Comparison of ENCODE assay signal across 9 cellular contexts in genomic region chr6:109091314-109092009, GRCh38. TPM values are rescaled to one million over a fixed set of nuclear protein-coding genes. Genes with fewer than 3 reads are reported as not detected.
DNase-seq lines count a peak whose midpoint lies in the region; ATAC-seq and TF ChIP-seq lines count a peak whose summit lies in the region.
"Had no signal": no experiment of that assay in that cellular context is flagged by ENCODE, and none has a peak within 500 bp of the region (broad histone marks: within the 10 kb centered on the region; RNA-seq: fewer than 3 reads in every experiment).

No MANE protein-coding gene starts in this region.

- peak overlapping the region; percentile 56 to 90 (median 64) for H3K4me3 Mint-ChIP-seq in T-cell

- H2AFZ ChIP-seq in SK-N-SH (ENCODE audit: low read depth): no peak overlapping the region

- H3K9me2 ChIP-seq in SK-N-SH: no peaks in the 10 kb centered on the region

- no peaks in the 10 kb centered on the region for H3K9me3 Mint-ChIP-seq in T-cell

- intact Hi-C loops in gastrocnemius medialis (cut with DNase I; ENCODE audit: low total_unique reads): loop anchor here (5.0 to 10.0 kb wide), 5 partner anchors 221 to 1417 kb away; partner anchors contain the start of genes OSTM1 and SNX3

- CTCF ChIA-PET in SK-N-SH (lab: Yijun Ruan, JAX) (interaction anchor here (0.8 to 2.0 kb wide), 2 partner anchors 18 to 279 kb away, joined by 3 to 10 read pairs; no protein-coding TSS in a partner anchor), T-cell (lab: Charles Lee) (interaction anchor here (0.5 to 3.7 kb wide), 2 partner anchors 10 to 550 kb away, joined by 8 to 12 read pairs; no protein-coding TSS in a partner anchor)

- no peaks in the 10 kb centered on the region for H3K27me3 Mint-ChIP-seq in T-cell

- H3K36me3 ChIP-seq in SK-N-SH (replicated peaks in 1 of 2; ENCODE audit: control insufficient read depth in 1 of 2, insufficient read depth in 2 of 2, low read length in 1 of 2) (peaks cover 0 to 4% of the 10 kb centered on the region in 2 experiments), gastrocnemius medialis (peaks cover 0 to 5% of the 10 kb centered on the region in 2 donors)

- H3K27ac Mint-ChIP-seq in T-cell: no peak overlapping the region

- no peak for TF ChIP-seq RAD21 in SK-N-SH (IDR thresholded peaks at IDR 0.05; ENCODE audit: low read length)

- H3K4me2 ChIP-seq in SK-N-SH: peak overlapping the region; percentile 82

- H3K4me3 ChIP-seq in SK-N-SH (ENCODE audit: low read depth in 2 of 2, low read length in 1 of 2): peak overlapping the region in 1 of 2 experiments; percentile 96; a peak in 2 of 4 replicates
- peak overlapping the region; percentile 67 to 90 (median 82) for H3K4me3 ChIP-seq in gastrocnemius medialis

- H3F3A ChIP-seq in SK-N-SH (replicated peaks; ENCODE audit: insufficient read depth): peaks cover 5% of the 10 kb centered on the region

- H3K27me3 ChIP-seq in SK-N-SH (ENCODE audit: insufficient read depth) (no peaks in the 10 kb centered on the region), gastrocnemius medialis (no peaks in the 10 kb centered on the region)

- peak in 1 of 2 donors; percentile 17 for TF ChIP-seq POLR2A in gastrocnemius medialis (IDR thresholded peaks at IDR 0.05)

- in situ Hi-C loops in gastrocnemius medialis (cut with MboI; ENCODE audit: low sequenced_read_pairs in 4 of 4): loop anchor here in 2 of 4 donors (10.0 to 25.0 kb wide), 2 partner anchors 293 to 429 kb away; partner anchors contain the start of gene CD164 (in 2 of the 2)

- no peaks in the 10 kb centered on the region for H3K36me3 Mint-ChIP-seq in T-cell

- H4K20me1 ChIP-seq in SK-N-SH (ENCODE audit: insufficient read depth): peaks cover 14% of the 10 kb centered on the region; the same call in 1 of the 2 replicates

- H3K27ac ChIP-seq in SK-N-SH (ENCODE audit: low read depth in 2 of 2, low read length in 1 of 2) (no peak overlapping the region), gastrocnemius medialis (peak overlapping the region; percentile 93 to 98 (median 96))

- H3K9me3 ChIP-seq in SK-N-SH: no peaks in the 10 kb centered on the region
- no peaks in the 10 kb centered on the region for H3K9me3 ChIP-seq in gastrocnemius medialis

- TF ChIP-seq CTCF in SK-N-SH (IDR thresholded peaks at IDR 0.05) (no peak), gastrocnemius medialis (IDR thresholded peaks at IDR 0.05 in 4 of 5, conservative IDR thresholded peaks at IDR 0.05 in 1 of 5) (no peak)

- 94% methylated on average over 5 of the region's 5 CpGs for WGBS in SK-N-SH (ENCODE audit: low lambda C conversion rate)

- ATAC-seq in SK-N-SH treated with all-trans-retinoic acid at 6 μM for 48 hours (no peak), T-cell (replicated peaks in 1 of 4) (no peak), gastrocnemius medialis (peak; percentile 51 to 53), HG03139 (IDR thresholded peaks at IDR 0.05; ENCODE audit: unreplicated experiment) (no peak), GM21723 (IDR thresholded peaks at IDR 0.05; ENCODE audit: unreplicated experiment) (no peak)

- DNase-seq in SK-N-SH: no peak
- DNase-seq in T-cell: no peak
- DNase-seq in fibroblast of peridontal ligament (ENCODE audit: extremely low read depth): peak; percentile 15
- peak; percentile 85 to 86 for DNase-seq in gastrocnemius medialis
- DNase-seq in MV-4-11 (lab: John Stamatoyannopoulos, UW): no peak
- DNase-seq: IMR-90 had no signal

- peaks cover 56 to 67% (median 65%) of the 10 kb centered on the region in 3 donors for H3K4me1 Mint-ChIP-seq in T-cell

- no peak overlapping the region for H3K9ac ChIP-seq in SK-N-SH

- no peak for TF ChIP-seq EP300 in SK-N-SH (IDR thresholded peaks at IDR 0.05; ENCODE audit: borderline replicate concordance in 1 of 2, low read depth in 1 of 2, low read length in 1 of 2)

- peaks cover 5 to 29% of the 10 kb centered on the region in 2 experiments; a peak in 2 of 4 replicates for H3K4me1 ChIP-seq in SK-N-SH (ENCODE audit: control insufficient read depth in 1 of 2, insufficient read depth in 2 of 2, low read depth in 1 of 2, low read length in 1 of 2)
- peaks cover 35 to 66% of the 10 kb centered on the region in 2 donors for H3K4me1 ChIP-seq in gastrocnemius medialis

- POLR2A ChIA-PET in SK-N-SH (lab: Yijun Ruan, JAX) (no interaction called here), T-cell (lab: Charles Lee) (interaction anchor here in 1 of 2 donors (0.6 to 1.2 kb wide), 2 partner anchors 9 to 57 kb away, joined by 3 read pairs; no protein-coding TSS in a partner anchor)

- peaks cover 56% of the 10 kb centered on the region for H3K79me2 ChIP-seq in SK-N-SH (ENCODE audit: insufficient read depth)

TF ChIP-seq in SK-N-SH, 30 proteins besides CTCF, POLR2A, EP300 and RAD21:
- TF ChIP-seq FOXM1 (IDR thresholded peaks at IDR 0.05; ENCODE audit: low read depth) (no peak), EZH2phosphoT487 (IDR thresholded peaks at IDR 0.05; ENCODE audit: borderline replicate concordance, low read depth) (no peak), RCOR1 (IDR thresholded peaks at IDR 0.05; ENCODE audit: low read length) (no peak)

TF ChIP-seq in SK-N-SH treated with all-trans-retinoic acid at 6 μM for 48 hours, 23 proteins besides CTCF, POLR2A, EP300 and RAD21:
- TF ChIP-seq OSR1 (CRISPR knock-in tag; IDR thresholded peaks at IDR 0.05): no peak

RNA-seq across cellular contexts. Expression of gene SESN1, which starts 3.2 kb away (rescaled TPM):
- 13.1 and 18.8 TPM in 2 replicates for polyA plus RNA-seq in SK-N-SH (2012; rRNA removed)
- 17.5 and 17.6 TPM in 2 replicates for polyA plus RNA-seq in SK-N-SH (2012; cell fraction: cytosol; rRNA removed)
- 15.6 and 32.4 TPM in 2 replicates for polyA plus RNA-seq in SK-N-SH (2012; cell fraction: nucleus; rRNA removed)
- total RNA-seq in T-cell: 10 to 100 TPM; 24.2 to 75.5 (median 33.1) TPM
- 100 to 1,000 TPM in 3 of 4 donors, 10 to 100 TPM in 1; 73.3 to 253 (median 128) TPM for total RNA-seq in gastrocnemius medialis

RNA-seq across cellular contexts. Expression of gene CEP57L1, which starts 3.8 kb away (rescaled TPM):
- 7.3 and 8.3 TPM in 2 replicates for polyA plus RNA-seq in SK-N-SH (2012; rRNA removed)
- 7.4 and 12.2 TPM in 2 replicates for polyA plus RNA-seq in SK-N-SH (2012; cell fraction: cytosol; rRNA removed)
- 7.9 and 11.1 TPM in 2 replicates for polyA plus RNA-seq in SK-N-SH (2012; cell fraction: nucleus; rRNA removed)
- 1 to 10 TPM; 5.2 to 7.9 (median 5.9) TPM for total RNA-seq in T-cell
- 10 to 100 TPM; 10.3 to 29.7 (median 17.5) TPM for total RNA-seq in gastrocnemius medialis

Comparison
In these comparisons a context has a peak if more than half of its experiments do, and no peak if none do; other contexts are left out.
1. DNase-seq: peak in fibroblast of peridontal ligament (single experiment) and gastrocnemius medialis (2 of 2); none in SK-N-SH (single experiment), T-cell (0 of 34) and MV-4-11 (single experiment).
2. H3K27ac ChIP-seq: peak in gastrocnemius medialis (4 of 4); none in SK-N-SH (0 of 2).
3. ATAC-seq: peak in gastrocnemius medialis (2 of 2); none in SK-N-SH treated with all-trans-retinoic acid at 6 μM for 48 hours (single experiment), T-cell (0 of 4), HG03139 (single experiment) and GM21723 (single experiment).